In genomic region chr7:100465702-100466311, GRCh38 we compare ENCODE assay signal across 8 cellular contexts. TPM values are rescaled to one million over a fixed set of nuclear protein-coding genes. Genes with fewer than 3 reads are reported as not detected.
DNase-seq lines count a peak whose midpoint lies in the region; ATAC-seq and TF ChIP-seq lines count a peak whose summit lies in the region.

No MANE protein-coding gene starts in this region.

- in situ Hi-C loops in GM13977 (cut with MboI; ENCODE audit: low pct_unique_long_range_greater_than_20kb, low sequenced_read_pairs, unreplicated experiment): no loop called here

- H3K27me3 ChIP-seq in right lobe of liver (no peaks in the 10 kb centered on the region), vagina (no peaks in the 10 kb centered on the region)

- WGBS in right lobe of liver (ENCODE audit: insufficient coverage, low coverage, low lambda C conversion rate, missing lambda C conversion rate): 19% methylated on average over 2 of the region's 17 CpGs

- H3K27ac ChIP-seq in right lobe of liver: no peak overlapping the region
- peak overlapping the region; percentile 77 for H3K27ac ChIP-seq in vagina

- peaks cover 0 to 1% (median 0%) of the 10 kb centered on the region in 4 donors for H3K36me3 ChIP-seq in right lobe of liver
- H3K36me3 ChIP-seq in vagina: no peaks in the 10 kb centered on the region

- no peak overlapping the region for H3K4me3 ChIP-seq in right lobe of liver
- H3K4me3 ChIP-seq in vagina: peak overlapping the region in 1 of 2 donors; percentile 28

- peak; percentile 84 to 90 (median 88) for ATAC-seq in right lobe of liver
- ATAC-seq in HG03025 (IDR thresholded peaks at IDR 0.05; ENCODE audit: low FRiP score, unreplicated experiment): no peak
- no peak for ATAC-seq in HG03159 (IDR thresholded peaks at IDR 0.05; ENCODE audit: unreplicated experiment)

- TF ChIP-seq POLR2A in right lobe of liver (IDR thresholded peaks at IDR 0.05) (no peak), vagina (IDR thresholded peaks at IDR 0.05) (no peak)

- peaks cover 0 to 14% (median 2%) of the 10 kb centered on the region in 4 donors for H3K4me1 ChIP-seq in right lobe of liver
- H3K4me1 ChIP-seq in vagina: peaks cover 37% of the 10 kb centered on the region

- H3K9me3 ChIP-seq in right lobe of liver (no peaks in the 10 kb centered on the region), vagina (no peaks in the 10 kb centered on the region)

- TF ChIP-seq CTCF in GM13977 (IDR thresholded peaks at IDR 0.05; ENCODE audit: extremely low read depth, insufficient read depth, missing control alignments) (peak; percentile 15), right lobe of liver (IDR thresholded peaks at IDR 0.05) (peak; percentile 50 to 77 (median 68)), vagina (IDR thresholded peaks at IDR 0.05) (peak; percentile 12 to 45 (median 40))

- DNase-seq in 8988T: peak; percentile 81
- no peak for DNase-seq in GM13977 (ENCODE audit: low spot score)
- peak; percentile 86 for DNase-seq in NCI-H69 (lab: John Stamatoyannopoulos, UW)
- DNase-seq in dermis blood vessel endothelial cell: peak; percentile 85
- peak; percentile 74 to 81 (median 78) for DNase-seq in right lobe of liver
- no peak for DNase-seq in vagina (ENCODE audit: extremely low spot score in 2 of 2)

- intact Hi-C loops in right lobe of liver (cut with DNase I) (no loop called here), vagina (cut with DNase I) (loop anchor here (5.0 kb wide), 1 partner anchor 226 kb away; the partner anchor contains the start of gene GIGYF1)

RNA-seq across cellular contexts. Expression of gene SPACDR, which starts 1.7 kb away (rescaled TPM):
- total RNA-seq in dermis blood vessel endothelial cell (0.34 and 0.93 TPM in 2 replicates), right lobe of liver (not detected), vagina (not detected)

RNA-seq across cellular contexts. Expression of gene TSC22D4, which starts 13.2 kb away (rescaled TPM):
- total RNA-seq in dermis blood vessel endothelial cell: 32.3 and 44.2 TPM in 2 replicates
- total RNA-seq in right lobe of liver: 10 to 100 TPM; 12.5 to 20.5 (median 17.0) TPM
- total RNA-seq in vagina: 34.6 TPM

RNA-seq across cellular contexts. Expression of gene NYAP1, which starts 17.9 kb away (rescaled TPM):
- 4.3 and 5.4 TPM in 2 replicates for total RNA-seq in dermis blood vessel endothelial cell
- total RNA-seq in right lobe of liver: under 1 TPM; 0.06 to 0.74 (median 0.32) TPM
- total RNA-seq in vagina: 3.9 TPM

RNA-seq across cellular contexts. Expression of gene PPP1R35, which starts 29.5 kb away (rescaled TPM):
- total RNA-seq in dermis blood vessel endothelial cell (19.3 and 28.1 TPM in 2 replicates), right lobe of liver (10 to 100 TPM in 5 of 6 experiments, 1 to 10 TPM in 1; 9.8 to 26.8 (median 13.2) TPM), vagina (24.6 TPM)

RNA-seq across cellular contexts. Expression of gene MEPCE, which starts 36.2 kb away (rescaled TPM):
- total RNA-seq in dermis blood vessel endothelial cell (54.3 and 56.5 TPM in 2 replicates), right lobe of liver (10 to 100 TPM; 17.1 to 25.1 (median 20.7) TPM), vagina (38.3 TPM)

Comparison
In these comparisons a context has a peak if more than half of its experiments do, and no peak if none do; other contexts are left out.
1. DNase-seq: peak in 8988T (single experiment), NCI-H69 (single experiment), dermis blood vessel endothelial cell (single experiment) and right lobe of liver (3 of 3); none in GM13977 (single experiment) and vagina (0 of 2).
2. CTCF ChIP-seq: peak in every context shown above with its lines; median percentile 68 in right lobe of liver; 40 in vagina; 15 in GM13977.
3. ATAC-seq: peak in right lobe of liver (4 of 4); none in HG03025 (single experiment) and HG03159 (single experiment).